ENCODE assay signal across 29 cellular contexts in genomic region chr10:37703833-37704382, GRCh38.
"Had no signal": no experiment of that assay in that cellular context is flagged by ENCODE, and none has a peak within 500 bp of the region (broad histone marks: within the 10 kb centered on the region; RNA-seq: fewer than 3 reads in every experiment).

No MANE protein-coding gene starts in this region.

- H3K27me3 ChIP-seq: ovary, suprapubic skin, tibial nerve had no signal

- DNase-seq: activated CD4-positive, alpha-beta T cell treated with anti-CD3 and anti-CD28 coated beads for 48 hours; activated CD4-positive, alpha-beta T cell treated with anti-CD3 and anti-CD28 coated beads, Interleukin-2, amount 50 U/mL, for 48 hours; activated CD8-positive, alpha-beta memory T cell treated with anti-CD3 and anti-CD28 coated beads, Interleukin-2, amount 50 U/mL, for 48 hours; activated gamma-delta T cell treated with Interleukin-2 at 50 U/mL for 16 hours; activated naive CD4-positive, alpha-beta T cell treated with anti-CD3 and anti-CD28 coated beads, Interleukin-2, amount 50 U/mL, for 16 hours; activated T-cell treated with anti-CD3 and anti-CD28 coated beads, Interleukin-2, amount 50 U/mL, for 24 hours; amniotic stem cell; caudate nucleus; hypothalamus; immature natural killer cell; kidney glomerular epithelial cell; mesenchymal stem cell; mucosa of descending colon; naive B cell; retina; stimulated activated CD4-positive, alpha-beta T cell treated with anti-CD3 and anti-CD28 coated beads, Interleukin-1b, Interleukin-23, amount 100 ng/mL, for 48 hours; stimulated activated CD4-positive, alpha-beta T cell treated with anti-CD3 and anti-CD28 coated beads, Interleukin-4, amount 100 ng/mL, for 4 hours; stimulated activated CD8-positive, alpha-beta memory T cell treated with anti-CD3 and anti-CD28 coated beads, Interleukin-4, amount 100 ng/mL, for 48 hours had no signal

- H3K4me1 ChIP-seq: gastroesophageal sphincter, lower lobe of right lung, prostate gland, suprapubic skin, tibial nerve had no signal

- ATAC-seq: activated T-helper 17 cell treated with anti-CD3 and anti-CD28 coated beads, Interleukin-2, amount 50 U/mL, for 72 hours; gastroesophageal sphincter; left lobe of liver; mucosa of descending colon; stimulated activated memory B cell treated with anti-CD40 and anti-IgM and Interleukin-4, amounts not matched to agents 10 μg/mL and 1 μg/mL and 100 μg/mL, for 72 hours had no signal

- H3K36me3 ChIP-seq: gastroesophageal sphincter, lower lobe of right lung, ovary, prostate gland, suprapubic skin, tibial nerve had no signal

- H3K9me3 ChIP-seq: gastroesophageal sphincter, lower lobe of right lung, ovary, prostate gland, suprapubic skin had no signal

- H3K27ac ChIP-seq: gastroesophageal sphincter, lower lobe of right lung, ovary, prostate gland, skin epidermis, suprapubic skin, tibial nerve, VCaP had no signal

- H3K4me3 ChIP-seq: gastroesophageal sphincter, lower lobe of right lung, mucosa of descending colon, ovary, prostate gland, skin epidermis, suprapubic skin, tibial nerve had no signal
